Comparison of ENCODE assay signal across 1 cellular context in the genomic region with DNA sequence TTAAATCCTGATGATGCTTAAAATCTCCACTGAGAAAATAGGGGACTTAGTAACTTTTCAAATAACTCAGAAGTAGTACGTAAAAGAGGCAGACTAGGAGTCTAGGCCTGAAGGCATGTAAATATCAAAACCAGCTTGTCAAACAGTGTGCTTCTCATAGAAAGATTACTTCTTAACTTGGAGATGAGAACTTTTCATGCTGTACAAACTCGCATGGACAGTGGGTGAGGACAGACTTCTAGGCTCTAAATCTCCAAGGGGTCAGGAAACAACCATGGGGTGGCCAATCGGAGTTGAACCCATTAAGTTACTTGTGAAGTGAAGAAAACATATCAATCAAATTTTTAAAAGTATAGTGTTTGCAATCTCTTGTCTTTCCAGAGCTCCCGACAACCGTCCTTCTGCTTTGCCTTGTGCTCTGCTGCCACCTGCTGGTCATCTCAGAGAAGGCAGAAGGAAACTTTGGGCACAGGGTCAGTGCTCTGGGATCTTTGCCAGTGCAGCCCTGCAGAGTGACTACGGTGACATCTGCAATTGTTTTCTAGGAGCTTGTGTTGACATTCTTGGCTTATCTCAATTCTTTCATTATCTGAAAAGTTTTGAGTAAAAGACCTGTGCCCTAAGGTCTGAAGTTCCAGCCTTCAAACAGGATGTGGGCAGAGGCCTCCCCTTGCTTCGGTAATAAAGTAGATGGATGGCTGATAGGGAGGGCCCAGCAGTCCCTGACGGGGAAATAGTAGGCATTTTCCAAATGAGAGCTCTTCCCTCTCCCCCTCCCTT.
TF ChIP-seq lines count a peak whose summit lies in the region.

No MANE protein-coding gene starts in this region.

TF ChIP-seq in K562, 482 proteins besides CTCF, POLR2A, EP300 and RAD21 (continued from another document and continues in another):
- TF ChIP-seq ZNF318 (IDR thresholded peaks at IDR 0.05; ENCODE audit: borderline replicate concordance in 1 of 2, low read depth in 1 of 2) (no peak), PHTF2 (CRISPR knock-in tag; IDR thresholded peaks at IDR 0.05) (no peak), ELF2 (CRISPR knock-in tag; IDR thresholded peaks at IDR 0.05) (no peak), ZNF668 (CRISPR knock-in tag; IDR thresholded peaks at IDR 0.05) (no peak), ZFP36 (IDR thresholded peaks at IDR 0.05; ENCODE audit: low read depth, low read length, partially characterized antibody) (no peak), MEIS2 (IDR thresholded peaks at IDR 0.05; ENCODE audit: partially characterized antibody) (peak; percentile 73), ARID2 (IDR thresholded peaks at IDR 0.05) (peak; percentile 80; the same call in 1 of the 2 replicates), CREM (IDR thresholded peaks at IDR 0.05; ENCODE audit: low read depth) (peak; percentile 54), GATAD2B (IDR thresholded peaks at IDR 0.05; ENCODE audit: borderline replicate concordance) (no peak), FOXK1 (CRISPR knock-in tag; IDR thresholded peaks at IDR 0.05; ENCODE audit: borderline replicate concordance) (0 out of 2 replicates have a peak, but pooled peaks have one; percentile 35), CREBBP (IDR thresholded peaks at IDR 0.05; ENCODE audit: low read depth, low read length) (no peak), TRIM24 (IDR thresholded peaks at IDR 0.05) (0 out of 4 replicates have a peak, but pooled peaks of 1 of the 2 experiments have one; percentile 20), SETDB1 (IDR thresholded peaks at IDR 0.05; ENCODE audit: low read length) (no peak), SRSF1 (IDR thresholded peaks at IDR 0.05; ENCODE audit: low read depth, low read length) (no peak), NCOR1 (IDR thresholded peaks at IDR 0.05) (peak; percentile 23; the same call in 1 of the 2 replicates), SMC3 (conservative IDR thresholded peaks at IDR 0.05; ENCODE audit: insufficient read depth, low read depth, low read length) (peak; percentile 93), LEF1 (IDR thresholded peaks at IDR 0.05) (no peak), CC2D1A (IDR thresholded peaks at IDR 0.05) (peak; percentile 89; the same call in 1 of the 2 replicates), SNRNP70 (optimal IDR thresholded peaks at IDR 0.05; ENCODE audit: low read depth, low read length) (no peak), MED1 (CRISPR knock-in tag; IDR thresholded peaks at IDR 0.05; ENCODE audit: borderline replicate concordance) (no peak), FOXA3 (CRISPR knock-in tag; conservative IDR thresholded peaks at IDR 0.05 in 1 of 2, IDR thresholded peaks at IDR 0.05 in 1 of 2) (peak; percentile 74 to 91; a peak in 3 of 4 replicates), NFIC (IDR thresholded peaks at IDR 0.05) (peak; percentile 96), TOE1 (IDR thresholded peaks at IDR 0.05; ENCODE audit: borderline replicate concordance) (0 out of 2 replicates have a peak, but pooled peaks have one; percentile 25), TOE1 (CRISPR knock-in tag; IDR thresholded peaks at IDR 0.05; ENCODE audit: borderline replicate concordance, low read depth) (no peak), SMARCE1 (IDR thresholded peaks at IDR 0.05) (peak; percentile 56; the same call in 1 of the 2 replicates), BCL6 (CRISPR knock-in tag; IDR thresholded peaks at IDR 0.05) (no peak), MAFG (tag; conservative IDR thresholded peaks at IDR 0.05) (0 out of 2 replicates have a peak, but pooled peaks have one; percentile 13), TFAM (CRISPR knock-in tag; conservative IDR thresholded peaks at IDR 0.05) (no peak), ZNF316 (IDR thresholded peaks at IDR 0.05) (no peak), JUND (IDR thresholded peaks at IDR 0.05; ENCODE audit: borderline replicate concordance, low read depth, low read length) (peak; percentile 64), JUND (tag; IDR thresholded peaks at IDR 0.05; ENCODE audit: borderline replicate concordance, low read depth, low read length) (peak; percentile 71; the same call in 1 of the 3 replicates), MYC (IDR thresholded peaks at IDR 0.05; ENCODE audit: low read depth, low read length) (peak; percentile 21; the same call in 1 of the 2 replicates), MYC (CRISPR knock-in tag; IDR thresholded peaks at IDR 0.05; ENCODE audit: borderline replicate concordance, low read depth) (no peak), EHMT2 (IDR thresholded peaks at IDR 0.05) (no peak), SMAD3 (CRISPR knock-in tag; conservative IDR thresholded peaks at IDR 0.05) (no peak), XRCC5 (IDR thresholded peaks at IDR 0.05; ENCODE audit: low read depth, low read length) (no peak), RBM39 (optimal IDR thresholded peaks at IDR 0.05; ENCODE audit: low read depth, low read length) (peak; percentile 73), ZNF224 (CRISPR knock-in tag; IDR thresholded peaks at IDR 0.05) (no peak), SP1 (CRISPR knock-in tag; IDR thresholded peaks at IDR 0.05) (0 out of 2 replicates have a peak, but pooled peaks have one; percentile 54), KAT8 (IDR thresholded peaks at IDR 0.05; ENCODE audit: low read depth) (no peak), CAMTA2 (CRISPR knock-in tag; conservative IDR thresholded peaks at IDR 0.05) (no peak), FOXM1 (IDR thresholded peaks at IDR 0.05; ENCODE audit: low read depth) (peak; percentile 33; the same call in 1 of the 2 replicates), FOXM1 (CRISPR knock-in tag; IDR thresholded peaks at IDR 0.05; ENCODE audit: low read depth) (no peak), ZNF121 (CRISPR knock-in tag; conservative IDR thresholded peaks at IDR 0.05) (no peak), BCOR (IDR thresholded peaks at IDR 0.05) (no peak), FOXJ2 (tag; IDR thresholded peaks at IDR 0.05) (0 out of 2 replicates have a peak, but pooled peaks have one; percentile 29), TCF7 (IDR thresholded peaks at IDR 0.05; ENCODE audit: borderline replicate concordance) (peak; percentile 23; the same call in 1 of the 2 replicates)
- TF ChIP-seq, protein P1, sequence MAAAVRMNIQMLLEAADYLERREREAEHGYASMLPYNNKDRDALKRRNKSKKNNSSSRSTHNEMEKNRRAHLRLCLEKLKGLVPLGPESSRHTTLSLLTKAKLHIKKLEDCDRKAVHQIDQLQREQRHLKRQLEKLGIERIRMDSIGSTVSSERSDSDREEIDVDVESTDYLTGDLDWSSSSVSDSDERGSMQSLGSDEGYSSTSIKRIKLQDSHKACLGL (CRISPR knock-in tag; IDR thresholded peaks at IDR 0.05; ENCODE audit: borderline replicate concordance, poor library complexity, severe bottlenecking) = no peak
- TF ChIP-seq, protein P2, sequence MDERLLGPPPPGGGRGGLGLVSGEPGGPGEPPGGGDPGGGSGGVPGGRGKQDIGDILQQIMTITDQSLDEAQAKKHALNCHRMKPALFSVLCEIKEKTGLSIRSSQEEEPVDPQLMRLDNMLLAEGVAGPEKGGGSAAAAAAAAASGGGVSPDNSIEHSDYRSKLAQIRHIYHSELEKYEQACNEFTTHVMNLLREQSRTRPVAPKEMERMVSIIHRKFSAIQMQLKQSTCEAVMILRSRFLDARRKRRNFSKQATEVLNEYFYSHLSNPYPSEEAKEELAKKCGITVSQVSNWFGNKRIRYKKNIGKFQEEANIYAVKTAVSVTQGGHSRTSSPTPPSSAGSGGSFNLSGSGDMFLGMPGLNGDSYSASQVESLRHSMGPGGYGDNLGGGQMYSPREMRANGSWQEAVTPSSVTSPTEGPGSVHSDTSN (CRISPR knock-in tag; IDR thresholded peaks at IDR 0.05; ENCODE audit: low read depth) = no peak
- TF ChIP-seq, protein P2 (tag; conservative IDR thresholded peaks at IDR 0.05; ENCODE audit: low read depth) = peak; percentile 72
- TF ChIP-seq, protein P3, sequence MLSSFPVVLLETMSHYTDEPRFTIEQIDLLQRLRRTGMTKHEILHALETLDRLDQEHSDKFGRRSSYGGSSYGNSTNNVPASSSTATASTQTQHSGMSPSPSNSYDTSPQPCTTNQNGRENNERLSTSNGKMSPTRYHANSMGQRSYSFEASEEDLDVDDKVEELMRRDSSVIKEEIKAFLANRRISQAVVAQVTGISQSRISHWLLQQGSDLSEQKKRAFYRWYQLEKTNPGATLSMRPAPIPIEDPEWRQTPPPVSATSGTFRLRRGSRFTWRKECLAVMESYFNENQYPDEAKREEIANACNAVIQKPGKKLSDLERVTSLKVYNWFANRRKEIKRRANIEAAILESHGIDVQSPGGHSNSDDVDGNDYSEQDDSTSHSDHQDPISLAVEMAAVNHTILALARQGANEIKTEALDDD (IDR thresholded peaks at IDR 0.05) = peak; percentile 10; the same call in 1 of the 2 replicates
- TF ChIP-seq, protein P4, sequence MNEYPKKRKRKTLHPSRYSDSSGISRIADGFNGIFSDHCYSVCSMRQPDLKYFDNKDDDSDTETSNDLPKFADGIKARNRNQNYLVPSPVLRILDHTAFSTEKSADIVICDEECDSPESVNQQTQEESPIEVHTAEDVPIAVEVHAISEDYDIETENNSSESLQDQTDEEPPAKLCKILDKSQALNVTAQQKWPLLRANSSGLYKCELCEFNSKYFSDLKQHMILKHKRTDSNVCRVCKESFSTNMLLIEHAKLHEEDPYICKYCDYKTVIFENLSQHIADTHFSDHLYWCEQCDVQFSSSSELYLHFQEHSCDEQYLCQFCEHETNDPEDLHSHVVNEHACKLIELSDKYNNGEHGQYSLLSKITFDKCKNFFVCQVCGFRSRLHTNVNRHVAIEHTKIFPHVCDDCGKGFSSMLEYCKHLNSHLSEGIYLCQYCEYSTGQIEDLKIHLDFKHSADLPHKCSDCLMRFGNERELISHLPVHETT (CRISPR knock-in tag; conservative IDR thresholded peaks at IDR 0.05 in 1 of 2, IDR thresholded peaks at IDR 0.05 in 1 of 2) = 0 out of 4 replicates have a peak, but pooled peaks of 1 of the 2 experiments have one; percentile 50
- TF ChIP-seq, protein P5, sequence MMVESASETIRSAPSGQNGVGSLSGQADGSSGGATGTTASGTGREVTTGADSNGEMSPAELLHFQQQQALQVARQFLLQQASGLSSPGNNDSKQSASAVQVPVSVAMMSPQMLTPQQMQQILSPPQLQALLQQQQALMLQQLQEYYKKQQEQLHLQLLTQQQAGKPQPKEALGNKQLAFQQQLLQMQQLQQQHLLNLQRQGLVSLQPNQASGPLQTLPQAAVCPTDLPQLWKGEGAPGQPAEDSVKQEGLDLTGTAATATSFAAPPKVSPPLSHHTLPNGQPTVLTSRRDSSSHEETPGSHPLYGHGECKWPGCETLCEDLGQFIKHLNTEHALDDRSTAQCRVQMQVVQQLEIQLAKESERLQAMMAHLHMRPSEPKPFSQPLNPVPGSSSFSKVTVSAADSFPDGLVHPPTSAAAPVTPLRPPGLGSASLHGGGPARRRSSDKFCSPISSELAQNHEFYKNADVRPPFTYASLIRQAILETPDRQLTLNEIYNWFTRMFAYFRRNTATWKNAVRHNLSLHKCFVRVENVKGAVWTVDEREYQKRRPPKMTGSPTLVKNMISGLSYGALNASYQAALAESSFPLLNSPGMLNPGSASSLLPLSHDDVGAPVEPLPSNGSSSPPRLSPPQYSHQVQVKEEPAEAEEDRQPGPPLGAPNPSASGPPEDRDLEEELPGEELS (CRISPR knock-in tag; IDR thresholded peaks at IDR 0.05; ENCODE audit: borderline replicate concordance) = no peak
